In the genomic region with DNA sequence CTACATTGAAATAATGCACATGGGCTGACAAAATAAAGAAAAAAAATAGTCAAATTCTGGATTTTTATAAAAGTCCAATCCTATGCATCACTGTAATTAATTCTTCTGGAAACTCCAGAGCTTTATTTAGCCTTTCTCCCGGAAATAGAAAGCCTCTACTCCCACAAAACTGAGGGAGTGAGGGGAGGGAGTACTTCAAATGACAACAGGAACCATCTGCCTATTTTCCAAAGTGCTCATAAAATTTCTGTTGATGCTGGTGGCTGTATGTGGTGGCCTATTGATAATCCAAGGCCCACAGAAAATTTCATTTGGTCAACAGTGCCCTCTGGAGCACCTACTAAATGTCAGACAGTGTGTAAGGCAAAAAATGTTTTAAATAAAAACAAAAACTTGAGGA, we compare ENCODE assay signal across 19 cellular contexts.
DNase-seq lines count a peak whose midpoint lies in the region; ATAC-seq, FAIRE-seq and TF ChIP-seq lines count a peak whose summit lies in the region.
"Had no signal": no experiment of that assay in that cellular context is flagged by ENCODE, and none has a peak within 500 bp of the region (broad histone marks: within the 10 kb centered on the region; RNA-seq: fewer than 3 reads in every experiment).

No MANE protein-coding gene starts in this region.

- SMC1A ChIA-PET in GM12878 (lab: Charles Lee; ENCODE audit: uncharacterized antibody, unreplicated experiment): interaction anchor here (0.9 to 2.4 kb wide), 5 partner anchors 8 to 38 kb away, joined by 3 to 7 read pairs (median 4); no protein-coding TSS in a partner anchor

- peaks cover 9% of the 10 kb centered on the region for H3K4me1 Mint-ChIP-seq in nephron

- H3K4me3 Mint-ChIP-seq in nephron: no peak overlapping the region
- H3K4me3 Mint-ChIP-seq: H9; T-helper 1 cell treated with Interleukin-12 subunit alpha and Interleukin-12 subunit beta and Interleukin-4 antibody, amounts not matched to agents 30 μg/mL and 1 μg/mL, for 36 hours had no signal

- intact Hi-C loops in GM12878 (cut with micrococcal nuclease; ENCODE audit: unreplicated experiment): loop anchor here (5.0 kb wide), 2 partner anchors 61 to 64 kb away; partner anchors contain the start of gene KIF21A

- no peaks in the 10 kb centered on the region for H3K36me3 ChIP-seq in GM12878 (ENCODE audit: control insufficient read depth in 2 of 2, insufficient read depth in 2 of 2, low read length in 1 of 2)

- no peak for ATAC-seq in GM12878

- no peaks in the 10 kb centered on the region for H3K9me3 Mint-ChIP-seq in nephron
- H3K9me3 Mint-ChIP-seq: H9; T-helper 1 cell treated with Interleukin-12 subunit alpha and Interleukin-12 subunit beta and Interleukin-4 antibody, amounts not matched to agents 30 μg/mL and 1 μg/mL, for 36 hours had no signal

- H3K79me2 ChIP-seq in GM12878 (ENCODE audit: control insufficient read depth, insufficient read depth, low read length): no peaks in the 10 kb centered on the region

- RAD21 ChIA-PET in GM12878 (lab: Charles Lee; ENCODE audit: unreplicated experiment): interaction anchor here (0.7 kb wide), 1 partner anchor 18 kb away, joined by 3 read pairs; no protein-coding TSS in a partner anchor

- peak overlapping the region; percentile 64 to 87 (median 66) for H3K27ac Mint-ChIP-seq in nephron
- H3K27ac Mint-ChIP-seq: T-helper 1 cell treated with Interleukin-12 subunit alpha and Interleukin-12 subunit beta and Interleukin-4 antibody, amounts not matched to agents 30 μg/mL and 1 μg/mL, for 36 hours had no signal

- no peaks in the 10 kb centered on the region for H3K4me1 ChIP-seq in GM12878 (ENCODE audit: control insufficient read depth, insufficient read depth, low read length)

- H3K4me3 ChIP-seq in GM12878: no peak overlapping the region
- H3K4me3 ChIP-seq: PC-9 had no signal

- H3K9ac ChIP-seq in GM12878 (ENCODE audit: control insufficient read depth, insufficient read depth, low read length): no peak overlapping the region

- DNase-seq in DMS 273 (lab: John Stamatoyannopoulos, UW; ENCODE audit: unreplicated experiment) (peak; percentile 42), DMS 273 treated with DMSO at 0.1 percent for 48 hours (lab: John Stamatoyannopoulos, UW) (no peak), NCI-H82 (lab: John Stamatoyannopoulos, UW) (peak; percentile 63), GM12878 (ENCODE audit: low read depth, low spot score) (no peak), NOMO-1 treated with DMSO at 0.1 percent for 48 hours (lab: John Stamatoyannopoulos, UW; ENCODE audit: unreplicated experiment) (no peak), HCEC 1CT (no peak), HK-2 (ENCODE audit: unreplicated experiment) (no peak)
- DNase-seq: C1 segment of cervical spinal cord; H9; IMR-90; NCI-H1436; NCI-H2107; NCI-H510A; NK-92 treated with Interleukin-12 subunit alpha and Interleukin-12 subunit beta, amount 100 ng/mL, for 24 hours; PC-9 had no signal

- TF ChIP-seq POLR2A in GM12878 (IDR thresholded peaks at IDR 0.05; ENCODE audit: low read depth, low read length): no peak

- H3K27me3 Mint-ChIP-seq in nephron (ENCODE audit: low read depth): no peaks in the 10 kb centered on the region

- no peaks in the 10 kb centered on the region for H4K20me1 ChIP-seq in GM12878 (ENCODE audit: control insufficient read depth, insufficient read depth)

- 48% methylated on average over 1 of the region's 1 CpG for WGBS in GM12878 (ENCODE audit: insufficient coverage, insufficient replicate concordance, low lambda C conversion rate, missing lambda C conversion rate)

- no peak for TF ChIP-seq EP300 in GM12878 (IDR thresholded peaks at IDR 0.05; ENCODE audit: borderline replicate concordance in 1 of 2, control insufficient read depth in 1 of 2, low read depth in 2 of 2, low read length in 2 of 2)

- H2AFZ ChIP-seq in GM12878 (ENCODE audit: control insufficient read depth, low read depth, low read length): no peak overlapping the region
- H2AFZ ChIP-seq: PC-9 had no signal

- no peaks in the 10 kb centered on the region for H3K27me3 ChIP-seq in GM12878 (replicated peaks in 1 of 2; ENCODE audit: control insufficient read depth in 2 of 2, insufficient read depth in 2 of 2, low read length in 1 of 2)

- in situ Hi-C loops in GM12878 (cut with MboI): no loop called here

- H3K9me3 ChIP-seq in GM12878 (replicated peaks; ENCODE audit: control insufficient read depth, insufficient read depth, low read length): no peaks in the 10 kb centered on the region

- POLR2A ChIA-PET in GM12878 (lab: Charles Lee): no interaction called here

- CTCF ChIA-PET in GM12878 (lab: Yijun Ruan, JAX): interaction anchor here (0.9 to 1.4 kb wide), 5 partner anchors 9 to 25 kb away, joined by 3 read pairs; no protein-coding TSS in a partner anchor

- H3K36me3 Mint-ChIP-seq in nephron (ENCODE audit: low read depth): no peaks in the 10 kb centered on the region

- no peak overlapping the region for H3K27ac ChIP-seq in GM12878 (ENCODE audit: control insufficient read depth, insufficient read depth)
- H3K27ac ChIP-seq: 22Rv1, PC-9 had no signal

- FAIRE-seq in GM12878 (lab: Jason Lieb, UNC): no peak
- FAIRE-seq: GM12891 had no signal

- peak; percentile 16; the same call in 1 of the 2 replicates for TF ChIP-seq RAD21 in GM12878 (IDR thresholded peaks at IDR 0.05; ENCODE audit: insufficient read depth, low read depth, low read length)

- TF ChIP-seq CTCF in GM12878 (IDR thresholded peaks at IDR 0.05 in 2 of 3, conservative IDR thresholded peaks at IDR 0.05 in 1 of 3; ENCODE audit: control insufficient read depth in 2 of 3, extremely low read depth in 1 of 3, insufficient read depth in 1 of 3, low read depth in 3 of 3, low read length in 3 of 3): no peak; a peak in 1 of 6 replicates
- TF ChIP-seq CTCF in nephron (IDR thresholded peaks at IDR 0.05; ENCODE audit: unreplicated experiment in 3 of 3): no peak

- no peak overlapping the region for H3K4me2 ChIP-seq in GM12878 (ENCODE audit: control insufficient read depth, insufficient read depth)
- H3K4me2 ChIP-seq: PC-9 had no signal

- no TSS peak for BruUV-seq in GM12878 (replicated peaks; lab: Mats Ljungman, UMichigan)

TF ChIP-seq in GM12878, 131 proteins besides CTCF, POLR2A, EP300 and RAD21:
- TF ChIP-seq, protein P1, sequence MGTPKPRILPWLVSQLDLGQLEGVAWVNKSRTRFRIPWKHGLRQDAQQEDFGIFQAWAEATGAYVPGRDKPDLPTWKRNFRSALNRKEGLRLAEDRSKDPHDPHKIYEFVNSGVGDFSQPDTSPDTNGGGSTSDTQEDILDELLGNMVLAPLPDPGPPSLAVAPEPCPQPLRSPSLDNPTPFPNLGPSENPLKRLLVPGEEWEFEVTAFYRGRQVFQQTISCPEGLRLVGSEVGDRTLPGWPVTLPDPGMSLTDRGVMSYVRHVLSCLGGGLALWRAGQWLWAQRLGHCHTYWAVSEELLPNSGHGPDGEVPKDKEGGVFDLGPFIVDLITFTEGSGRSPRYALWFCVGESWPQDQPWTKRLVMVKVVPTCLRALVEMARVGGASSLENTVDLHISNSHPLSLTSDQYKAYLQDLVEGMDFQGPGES (IDR thresholded peaks at IDR 0.05): no peak
- TF ChIP-seq ZNF274 (IDR thresholded peaks at IDR 0.05; ENCODE audit: insufficient read depth, insufficient read length) (no peak), IKZF1 (conservative IDR thresholded peaks at IDR 0.05) (no peak), NR2F1 (conservative IDR thresholded peaks at IDR 0.05) (no peak), BHLHE40 (IDR thresholded peaks at IDR 0.05; ENCODE audit: borderline replicate concordance in 1 of 2, low read depth in 2 of 2, low read length in 1 of 2) (no peak), EZH2 (IDR thresholded peaks at IDR 0.05; ENCODE audit: borderline replicate concordance, control insufficient read depth, low read depth, low read length) (no peak), BCL3 (IDR thresholded peaks at IDR 0.05; ENCODE audit: borderline replicate concordance, insufficient read depth, low read depth, low read length, poor library complexity, severe bottlenecking) (no peak), ZNF217 (IDR thresholded peaks at IDR 0.05) (no peak), BCL11A (IDR thresholded peaks at IDR 0.05; ENCODE audit: low read depth, low read length) (no peak), DPF2 (IDR thresholded peaks at IDR 0.05) (no peak), CREB1 (IDR thresholded peaks at IDR 0.05; ENCODE audit: low read depth) (no peak), SMARCA5 (IDR thresholded peaks at IDR 0.05) (no peak), KDM1A (IDR thresholded peaks at IDR 0.05; ENCODE audit: borderline replicate concordance) (no peak), ZNF207 (IDR thresholded peaks at IDR 0.05; ENCODE audit: borderline replicate concordance) (no peak), FOXK2 (IDR thresholded peaks at IDR 0.05) (no peak), NFYA (IDR thresholded peaks at IDR 0.05; ENCODE audit: borderline replicate concordance, low read depth, low read length) (no peak), RELA (IDR thresholded peaks at IDR 0.05; ENCODE audit: borderline replicate concordance, partially characterized antibody) (no peak), NFIC (IDR thresholded peaks at IDR 0.05; ENCODE audit: low read depth, low read length) (no peak), NBN (IDR thresholded peaks at IDR 0.05) (no peak)

Comparison
In these comparisons a context has a peak if more than half of its experiments do, and no peak if none do; other contexts are left out.
1. DNase-seq: peak in DMS 273 (single experiment) and NCI-H82 (single experiment); none in DMS 273 treated with DMSO at 0.1 percent for 48 hours (single experiment), GM12878 (single experiment), NOMO-1 treated with DMSO at 0.1 percent for 48 hours (single experiment), HCEC 1CT (single experiment) and HK-2 (single experiment).